ENCODE assay signal across 27 cellular contexts in genomic region chr6:13991393-13991792, GRCh38.
"Had no signal": no experiment of that assay in that cellular context is flagged by ENCODE, and none has a peak within 500 bp of the region (broad histone marks: within the 10 kb centered on the region; RNA-seq: fewer than 3 reads in every experiment).

No MANE protein-coding gene starts in this region.

- H3K36me3 Mint-ChIP-seq: stimulated activated effector memory CD8-positive, alpha-beta T cell treated with anti-CD3 and anti-CD28 coated beads, Interleukin-12 subunit alpha, Interleukin-12 subunit beta, amount 100 ng/mL, for 72 hours; stimulated activated memory B cell treated with anti-CD40 and anti-IgM and Interleukin-4, amounts not matched to agents 10 μg/mL and 1 μg/mL and 100 μg/mL, for 72 hours; stimulated activated naive B cell treated with anti-CD40 and anti-IgM and Interleukin-4, amounts not matched to agents 10 μg/mL and 1 μg/mL and 100 μg/mL, for 72 hours; type B pancreatic cell had no signal

- H3K9me3 ChIP-seq: suprapubic skin, testis, thoracic aorta, thyroid gland, tibial artery, tibial nerve, transverse colon, upper lobe of left lung, upper lobe of right lung, uterus, vagina had no signal

- H3K4me1 Mint-ChIP-seq: stimulated activated effector memory CD8-positive, alpha-beta T cell treated with anti-CD3 and anti-CD28 coated beads, Interleukin-12 subunit alpha, Interleukin-12 subunit beta, amount 100 ng/mL, for 72 hours; stimulated activated memory B cell treated with anti-CD40 and anti-IgM and Interleukin-4, amounts not matched to agents 10 μg/mL and 1 μg/mL and 100 μg/mL, for 72 hours; stimulated activated naive B cell treated with anti-CD40 and anti-IgM and Interleukin-4, amounts not matched to agents 10 μg/mL and 1 μg/mL and 100 μg/mL, for 72 hours; stimulated activated naive CD8-positive, alpha-beta T cell treated with anti-CD3 and anti-CD28 coated beads, Interleukin-15, amount 100 ng/mL, for 72 hours had no signal

- H3K36me3 ChIP-seq: suprapubic skin, thoracic aorta, thyroid gland, tibial artery, tibial nerve, transverse colon, upper lobe of left lung, upper lobe of right lung, uterus, vagina had no signal

- H3K27me3 ChIP-seq: testis, thyroid gland, tibial nerve, upper lobe of left lung, upper lobe of right lung, uterus, vagina had no signal

- H3K4me3 ChIP-seq: suprapubic skin, testis, thoracic aorta, thyroid gland, tibial artery, tibial nerve, transverse colon, upper lobe of left lung, upper lobe of right lung, uterus, vagina had no signal

- H3K4me3 Mint-ChIP-seq: stimulated activated effector memory CD8-positive, alpha-beta T cell treated with anti-CD3 and anti-CD28 coated beads, Interleukin-12 subunit alpha, Interleukin-12 subunit beta, amount 100 ng/mL, for 72 hours; stimulated activated memory B cell treated with anti-CD40 and anti-IgM and Interleukin-4, amounts not matched to agents 10 μg/mL and 1 μg/mL and 100 μg/mL, for 72 hours; stimulated activated naive B cell treated with anti-CD40 and anti-IgM and Interleukin-4, amounts not matched to agents 10 μg/mL and 1 μg/mL and 100 μg/mL, for 72 hours; stimulated activated naive CD8-positive, alpha-beta T cell treated with anti-CD3 and anti-CD28 coated beads, Interleukin-15, amount 100 ng/mL, for 72 hours; stimulated activated naive CD8-positive, alpha-beta T cell treated with anti-CD3 and anti-CD28 coated beads, Interleukin-15, Interleukin-2, amounts not matched to agents 100 ng/mL and 50 ng/mL, for 24 hours; type B pancreatic cell had no signal

- DNase-seq: stimulated activated CD4-positive, alpha-beta T cell treated with anti-CD3 and anti-CD28 coated beads, Interleukin-2, amount 100 ng/mL, for 48 hours; stimulated activated CD4-positive, alpha-beta T cell treated with anti-CD3 and anti-CD28 coated beads, Interleukin-4, amount 100 ng/mL, for 1 hour; stimulated activated CD4-positive, alpha-beta T cell treated with anti-CD3 and anti-CD28 coated beads, Interleukin-4, amount 100 ng/mL, for 24 hours; stimulated activated CD4-positive, alpha-beta T cell treated with anti-CD3 and anti-CD28 coated beads, Interleukin-4, amount 100 ng/mL, for 4 hours; stimulated activated CD8-positive, alpha-beta memory T cell treated with anti-CD3 and anti-CD28 coated beads, Interleukin-4, amount 100 ng/mL, for 48 hours; stimulated activated naive B cell treated with anti-CD40 and anti-IgM and Interleukin-4, amounts not matched to agents 10 μg/mL and 1 μg/mL and 100 μg/mL, for 72 hours; stimulated activated naive CD4-positive, alpha-beta T cell; stimulated activated naive CD4-positive, alpha-beta T cell treated with Interleukin-2 at 50 U/mL for 16 hours; stimulated activated naive CD8-positive, alpha-beta T cell treated with anti-CD3 and anti-CD28 coated beads, Interleukin-15, amount 100 ng/mL, for 72 hours; stimulated activated naive CD8-positive, alpha-beta T cell treated with anti-CD3 and anti-CD28 coated beads, Interleukin-15, Interleukin-2, amounts not matched to agents 100 U/mL and 50 U/mL, for 24 hours; substantia nigra; testis; thyroid gland; tibial artery; transverse colon; upper lobe of left lung; upper lobe of right lung had no signal

- FAIRE-seq: urothelium cell line had no signal

- H3K9me3 Mint-ChIP-seq: stimulated activated effector memory CD8-positive, alpha-beta T cell treated with anti-CD3 and anti-CD28 coated beads, Interleukin-12 subunit alpha, Interleukin-12 subunit beta, amount 100 ng/mL, for 72 hours; stimulated activated memory B cell treated with anti-CD40 and anti-IgM and Interleukin-4, amounts not matched to agents 10 μg/mL and 1 μg/mL and 100 μg/mL, for 72 hours; stimulated activated naive B cell treated with anti-CD40 and anti-IgM and Interleukin-4, amounts not matched to agents 10 μg/mL and 1 μg/mL and 100 μg/mL, for 72 hours; stimulated activated naive CD8-positive, alpha-beta T cell treated with anti-CD3 and anti-CD28 coated beads, Interleukin-15, amount 100 ng/mL, for 72 hours; stimulated activated naive CD8-positive, alpha-beta T cell treated with anti-CD3 and anti-CD28 coated beads, Interleukin-15, Interleukin-2, amounts not matched to agents 100 ng/mL and 50 ng/mL, for 24 hours; type B pancreatic cell had no signal

- ATAC-seq: stimulated activated effector memory CD8-positive, alpha-beta T cell treated with anti-CD3 and anti-CD28 coated beads, Interleukin-12 subunit alpha, Interleukin-12 subunit beta, amount 100 ng/mL, for 72 hours; stimulated activated memory B cell treated with anti-CD40 and anti-IgM and Interleukin-4, amounts not matched to agents 10 μg/mL and 1 μg/mL and 100 μg/mL, for 72 hours; stimulated activated naive B cell treated with anti-CD40 and anti-IgM and Interleukin-4, amounts not matched to agents 10 μg/mL and 1 μg/mL and 100 μg/mL, for 72 hours; stimulated activated naive CD8-positive, alpha-beta T cell treated with anti-CD3 and anti-CD28 coated beads, Interleukin-15, amount 100 ng/mL, for 72 hours; stimulated activated naive CD8-positive, alpha-beta T cell treated with anti-CD3 and anti-CD28 coated beads, Interleukin-15, Interleukin-2, amounts not matched to agents 100 U/mL and 50 U/mL, for 24 hours; upper lobe of right lung had no signal

- H3K27ac ChIP-seq: suprapubic skin, testis, thoracic aorta, thyroid gland, tibial artery, tibial nerve, transverse colon, upper lobe of left lung, upper lobe of right lung, uterus, vagina had no signal

- H3K27ac Mint-ChIP-seq: stimulated activated effector memory CD8-positive, alpha-beta T cell treated with anti-CD3 and anti-CD28 coated beads, Interleukin-12 subunit alpha, Interleukin-12 subunit beta, amount 100 ng/mL, for 72 hours; stimulated activated memory B cell treated with anti-CD40 and anti-IgM and Interleukin-4, amounts not matched to agents 10 μg/mL and 1 μg/mL and 100 μg/mL, for 72 hours; stimulated activated naive B cell treated with anti-CD40 and anti-IgM and Interleukin-4, amounts not matched to agents 10 μg/mL and 1 μg/mL and 100 μg/mL, for 72 hours; stimulated activated naive CD8-positive, alpha-beta T cell treated with anti-CD3 and anti-CD28 coated beads, Interleukin-15, amount 100 ng/mL, for 72 hours; stimulated activated naive CD8-positive, alpha-beta T cell treated with anti-CD3 and anti-CD28 coated beads, Interleukin-15, Interleukin-2, amounts not matched to agents 100 ng/mL and 50 ng/mL, for 24 hours; type B pancreatic cell had no signal

- H3K4me1 ChIP-seq: suprapubic skin, testis, thyroid gland, tibial artery, tibial nerve, transverse colon, upper lobe of left lung, upper lobe of right lung, uterus had no signal
